ENCODE assay signal across 8 cellular contexts in the genomic region with DNA sequence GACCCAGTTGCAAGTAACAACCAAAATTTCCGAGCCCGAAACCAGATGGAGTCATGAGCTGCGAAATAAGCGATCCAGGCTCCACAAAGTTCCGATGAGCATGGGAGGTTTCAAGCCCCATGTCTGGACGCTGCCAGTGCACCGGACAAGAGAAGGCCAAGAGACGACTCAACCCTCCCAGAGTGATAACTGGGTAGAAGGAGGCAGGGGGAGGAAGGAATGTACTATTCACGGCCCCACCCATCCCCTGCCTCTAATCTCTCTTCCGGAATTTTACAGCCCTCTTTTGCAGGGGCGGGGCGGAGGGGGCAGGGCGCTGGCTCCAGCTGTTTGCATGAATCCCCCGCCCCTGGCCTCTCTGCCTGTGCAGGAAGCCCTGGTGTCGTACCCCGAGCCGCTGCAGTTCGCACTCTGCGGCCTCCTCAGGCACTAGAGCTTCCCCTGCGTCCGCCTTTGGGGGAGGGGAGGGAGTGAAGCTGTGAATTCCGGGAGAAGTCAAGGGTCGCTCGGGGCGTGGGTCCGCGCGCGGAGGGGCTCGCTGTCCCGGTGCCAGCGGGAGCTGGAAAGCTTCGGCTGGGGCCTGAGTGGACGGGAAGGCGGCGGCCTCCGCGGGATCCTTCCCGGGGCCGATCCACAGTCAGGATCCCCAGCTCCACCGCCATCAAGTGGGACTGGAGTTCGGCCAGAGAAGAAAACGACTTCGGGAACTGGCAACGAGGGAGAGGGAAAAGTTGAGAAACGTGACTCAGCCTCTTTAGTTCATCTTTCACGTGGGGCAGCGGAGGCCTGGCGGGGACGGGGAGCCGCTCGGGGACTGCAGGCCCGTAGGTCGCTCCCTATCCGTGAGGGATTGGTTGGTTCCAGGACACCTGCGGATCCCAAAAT. TPM values are rescaled to one million over a fixed set of nuclear protein-coding genes. Genes with fewer than 3 reads are reported as not detected.
DNase-seq lines count a peak whose midpoint lies in the region; ATAC-seq and TF ChIP-seq lines count a peak whose summit lies in the region.

No MANE protein-coding gene starts in this region.

- no peak overlapping the region for H2AFZ ChIP-seq in SK-N-SH (ENCODE audit: low read depth)

- H3K27ac Mint-ChIP-seq in T-helper 2 cell treated with Interferon-gamma antibody and Interleukin-4, amounts not matched to agents 5 μg/mL and 100 μg/mL, for 36 hours = peak overlapping the region; percentile 93

- peak; percentile 84 for DNase-seq in ACHN
- peak; percentile 85 for DNase-seq in T-helper 2 cell treated with Interferon-gamma antibody and Interleukin-4, amounts not matched to agents 5 μg/mL and 100 μg/mL, for 36 hours (ENCODE audit: low spot score)
- DNase-seq in astrocyte of the hippocampus (ENCODE audit: low read depth, low spot score) = peak; percentile 73
- DNase-seq in SK-N-SH = no peak

- ATAC-seq in GM19043 (IDR thresholded peaks at IDR 0.05; ENCODE audit: low read depth, unreplicated experiment) (peak; percentile 57), HG03442 (IDR thresholded peaks at IDR 0.05; ENCODE audit: unreplicated experiment) (peak; percentile 53)

- H3K9me3 ChIP-seq in iPS-18a (ENCODE audit: control insufficient read depth, low read depth, low read length) (no peaks in the 10 kb centered on the region), skeletal muscle tissue (ENCODE audit: control insufficient read depth in 3 of 3, low read length in 3 of 3) (no peaks in the 10 kb centered on the region), SK-N-SH (no peaks in the 10 kb centered on the region)

- in situ Hi-C loops in ACHN (cut with HindIII; ENCODE audit: low pct_ligation_motif_present, low pct_unique_long_range_greater_than_20kb, low sequenced_read_pairs) = no loop called here

- WGBS in SK-N-SH (ENCODE audit: low lambda C conversion rate) = 85% methylated on average over 56 of the region's 56 CpGs

- no peak for TF ChIP-seq RAD21 in SK-N-SH (IDR thresholded peaks at IDR 0.05; ENCODE audit: low read length)

- peak overlapping the region; percentile 64 for H3K4me3 ChIP-seq in iPS-18a (ENCODE audit: low read length)
- peak overlapping the region; percentile 62 to 71 (median 62) for H3K4me3 ChIP-seq in skeletal muscle tissue (ENCODE audit: low read length in 3 of 3)
- H3K4me3 ChIP-seq in SK-N-SH (ENCODE audit: low read depth in 2 of 2, low read length in 1 of 2) = no peak overlapping the region

- H3K9me2 ChIP-seq in SK-N-SH = no peaks in the 10 kb centered on the region

- no peak for TF ChIP-seq CTCF in SK-N-SH (IDR thresholded peaks at IDR 0.05)

- H3K36me3 ChIP-seq in iPS-18a (ENCODE audit: control insufficient read depth, low read depth, low read length) (no peaks in the 10 kb centered on the region), skeletal muscle tissue (ENCODE audit: control insufficient read depth in 3 of 3, insufficient read depth in 3 of 3, low read length in 3 of 3) (no peaks in the 10 kb centered on the region), SK-N-SH (replicated peaks in 1 of 2; ENCODE audit: control insufficient read depth in 1 of 2, insufficient read depth in 2 of 2, low read length in 1 of 2) (no peaks in the 10 kb centered on the region)

- H3K9ac ChIP-seq in iPS-18a (ENCODE audit: low read length) (peak overlapping the region; percentile 78), skeletal muscle tissue (ENCODE audit: low read depth in 1 of 3, low read length in 3 of 3) (peak overlapping the region; percentile 79 to 87 (median 85)), SK-N-SH (no peak overlapping the region)

- peaks cover 3% of the 10 kb centered on the region for H3F3A ChIP-seq in SK-N-SH (replicated peaks; ENCODE audit: insufficient read depth)

- H3K4me3 Mint-ChIP-seq in T-helper 2 cell treated with Interferon-gamma antibody and Interleukin-4, amounts not matched to agents 5 μg/mL and 100 μg/mL, for 36 hours = peak overlapping the region; percentile 86

- POLR2A ChIA-PET in SK-N-SH (lab: Yijun Ruan, JAX) = no interaction called here

- peak overlapping the region; percentile 70 for H3K27ac ChIP-seq in iPS-18a (ENCODE audit: low read length)
- H3K27ac ChIP-seq in skeletal muscle tissue (ENCODE audit: low read depth, low read length) = peak overlapping the region; percentile 96
- no peak overlapping the region for H3K27ac ChIP-seq in SK-N-SH (ENCODE audit: low read depth in 2 of 2, low read length in 1 of 2)

- H3K79me2 ChIP-seq in SK-N-SH (ENCODE audit: insufficient read depth) = no peaks in the 10 kb centered on the region

- peaks cover 43% of the 10 kb centered on the region for H3K4me1 Mint-ChIP-seq in T-helper 2 cell treated with Interferon-gamma antibody and Interleukin-4, amounts not matched to agents 5 μg/mL and 100 μg/mL, for 36 hours (ENCODE audit: low read depth)

- H3K4me2 ChIP-seq in SK-N-SH = no peak overlapping the region

- no peaks in the 10 kb centered on the region for H3K27me3 Mint-ChIP-seq in T-helper 2 cell treated with Interferon-gamma antibody and Interleukin-4, amounts not matched to agents 5 μg/mL and 100 μg/mL, for 36 hours (ENCODE audit: low read depth)

- CTCF ChIA-PET in SK-N-SH (lab: Yijun Ruan, JAX) = interaction anchor here (2.5 to 3.8 kb wide), 2 partner anchors 20 to 155 kb away, joined by 10 to 24 read pairs; no protein-coding TSS in a partner anchor

- H3K9me3 Mint-ChIP-seq in T-helper 2 cell treated with Interferon-gamma antibody and Interleukin-4, amounts not matched to agents 5 μg/mL and 100 μg/mL, for 36 hours = no peaks in the 10 kb centered on the region

- H3K4me1 ChIP-seq in iPS-18a (ENCODE audit: control insufficient read depth, low read depth, low read length) (peaks cover 14% of the 10 kb centered on the region), skeletal muscle tissue (ENCODE audit: control insufficient read depth in 3 of 3, insufficient read depth in 3 of 3, low read length in 3 of 3) (peaks cover 15 to 24% (median 16%) of the 10 kb centered on the region in 3 donors), SK-N-SH (ENCODE audit: control insufficient read depth in 1 of 2, insufficient read depth in 2 of 2, low read depth in 1 of 2, low read length in 1 of 2) (peaks cover 0 to 4% of the 10 kb centered on the region in 2 experiments; a peak in 2 of 4 replicates)

- peaks cover 7% of the 10 kb centered on the region for H3K27me3 ChIP-seq in iPS-18a (ENCODE audit: control insufficient read depth, insufficient read depth, low read length)
- H3K27me3 ChIP-seq in skeletal muscle tissue (ENCODE audit: control insufficient read depth in 3 of 3, insufficient read depth in 3 of 3, low read length in 3 of 3) = no peaks in the 10 kb centered on the region
- no peaks in the 10 kb centered on the region for H3K27me3 ChIP-seq in SK-N-SH (ENCODE audit: insufficient read depth)

- no peaks in the 10 kb centered on the region for H3K36me3 Mint-ChIP-seq in T-helper 2 cell treated with Interferon-gamma antibody and Interleukin-4, amounts not matched to agents 5 μg/mL and 100 μg/mL, for 36 hours (ENCODE audit: low read depth)

- TF ChIP-seq EP300 in SK-N-SH (IDR thresholded peaks at IDR 0.05; ENCODE audit: borderline replicate concordance in 1 of 2, low read depth in 1 of 2, low read length in 1 of 2) = no peak

- no peaks in the 10 kb centered on the region for H4K20me1 ChIP-seq in SK-N-SH (ENCODE audit: insufficient read depth)

TF ChIP-seq in SK-N-SH, 30 proteins besides CTCF, POLR2A, EP300 and RAD21:
- TF ChIP-seq SIN3A (IDR thresholded peaks at IDR 0.05; ENCODE audit: borderline replicate concordance, low read depth, low read length) = no peak
- TF ChIP-seq, protein P1, sequence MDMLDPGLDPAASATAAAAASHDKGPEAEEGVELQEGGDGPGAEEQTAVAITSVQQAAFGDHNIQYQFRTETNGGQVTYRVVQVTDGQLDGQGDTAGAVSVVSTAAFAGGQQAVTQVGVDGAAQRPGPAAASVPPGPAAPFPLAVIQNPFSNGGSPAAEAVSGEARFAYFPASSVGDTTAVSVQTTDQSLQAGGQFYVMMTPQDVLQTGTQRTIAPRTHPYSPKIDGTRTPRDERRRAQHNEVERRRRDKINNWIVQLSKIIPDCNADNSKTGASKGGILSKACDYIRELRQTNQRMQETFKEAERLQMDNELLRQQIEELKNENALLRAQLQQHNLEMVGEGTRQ (IDR thresholded peaks at IDR 0.05; ENCODE audit: borderline replicate concordance, low read depth, low read length) = no peak
- TF ChIP-seq ELF1 (IDR thresholded peaks at IDR 0.05) = no peak
- TF ChIP-seq SMC3 (IDR thresholded peaks at IDR 0.05; ENCODE audit: low read depth, low read length) = no peak
TF ChIP-seq in SK-N-SH: peak in this region for 0.

RNA-seq across cellular contexts. Expression of a gene that starts 6.3 kb away (rescaled TPM):
- 457 TPM for total RNA-seq in skeletal muscle tissue
- 41.7 and 46.7 TPM in 2 replicates for polyA plus RNA-seq in SK-N-SH (2012; rRNA removed)
- polyA plus RNA-seq in SK-N-SH (2012; cell fraction: cytosol; rRNA removed) = 65.9 and 99.4 TPM in 2 replicates
- polyA plus RNA-seq in SK-N-SH (2012; cell fraction: nucleus; rRNA removed) = 14.6 and 20.7 TPM in 2 replicates

Comparison
In these comparisons a context has a peak if more than half of its experiments do, and no peak if none do; other contexts are left out.
1. H3K27ac ChIP-seq: peak in iPS-18a (single experiment) and skeletal muscle tissue (single experiment); none in SK-N-SH (0 of 2).
2. H3K4me3 ChIP-seq: peak in iPS-18a (single experiment) and skeletal muscle tissue (3 of 3); none in SK-N-SH (0 of 2).